In the genomic region with DNA sequence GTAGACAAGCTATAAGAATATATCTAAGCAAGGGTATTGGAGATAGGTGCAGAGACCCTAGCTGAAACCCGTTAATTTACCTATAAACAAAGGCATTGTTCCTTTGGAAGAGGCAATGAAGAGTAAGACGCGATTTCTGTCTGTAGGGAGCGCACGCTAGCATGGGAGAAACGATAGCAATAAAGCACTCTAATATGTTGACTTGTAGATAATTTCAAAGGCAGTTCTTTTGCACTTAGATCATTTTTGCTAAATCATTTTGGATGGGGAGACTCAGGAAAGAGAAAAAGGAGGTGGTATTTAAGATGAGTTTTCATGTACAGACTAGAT, we compare ENCODE assay signal across 8 cellular contexts. TPM values are rescaled to one million over a fixed set of nuclear protein-coding genes. Genes with fewer than 3 reads are reported as not detected.
A peak's percentile ranks its signal among the peaks of the same experiment; 100 is the strongest.
DNase-seq lines count a peak whose midpoint lies in the region; ATAC-seq and TF ChIP-seq lines count a peak whose summit lies in the region.

No MANE protein-coding gene starts in this region.

- H3K9me3 ChIP-seq in iPS-18a (ENCODE audit: control insufficient read depth, low read depth, low read length) = no peaks in the 10 kb centered on the region
- no peaks in the 10 kb centered on the region for H3K9me3 ChIP-seq in thyroid gland

- CTCF ChIA-PET in activated CD4-positive, alpha-beta T cell treated with anti-CD3 and anti-CD28 coated beads, Interleukin-2, amount 10 ng/mL, durations not matched to agents 7 days and 5 days (lab: Charles Lee) = interaction anchor here (0.7 to 4.3 kb wide), 4 partner anchors 11 to 51 kb away, joined by 4 to 24 read pairs (median 7); no protein-coding TSS in a partner anchor

- H3K27me3 ChIP-seq in iPS-18a (ENCODE audit: control insufficient read depth, insufficient read depth, low read length) = no peaks in the 10 kb centered on the region
- H3K27me3 ChIP-seq in thyroid gland = no peaks in the 10 kb centered on the region

- peaks cover 7% of the 10 kb centered on the region for H3K4me1 Mint-ChIP-seq in activated CD4-positive, alpha-beta T cell treated with anti-CD3 and anti-CD28 coated beads, Interleukin-2, amount 10 ng/mL, durations not matched to agents 7 days and 5 days

- H3K4me3 ChIP-seq in iPS-18a (ENCODE audit: low read length) (peak overlapping the region; percentile 81), thyroid gland (replicated peaks in 1 of 3) (peak overlapping the region in 2 of 3 donors; percentile 46 to 52)

- no peak overlapping the region for H3K27ac Mint-ChIP-seq in activated CD4-positive, alpha-beta T cell treated with anti-CD3 and anti-CD28 coated beads, Interleukin-2, amount 10 ng/mL, durations not matched to agents 7 days and 5 days

- TF ChIP-seq POLR2A in thyroid gland (IDR thresholded peaks at IDR 0.05) = no peak

- no peak for ATAC-seq in GM19463 (IDR thresholded peaks at IDR 0.05; ENCODE audit: unreplicated experiment)

- POLR2A ChIA-PET in activated CD4-positive, alpha-beta T cell treated with anti-CD3 and anti-CD28 coated beads, Interleukin-2, amount 10 ng/mL, durations not matched to agents 7 days and 5 days (lab: Charles Lee) = no interaction called here

- H3K27ac ChIP-seq in iPS-18a (ENCODE audit: low read length) = no peak overlapping the region
- no peak overlapping the region for H3K27ac ChIP-seq in thyroid gland

- no peak for TF ChIP-seq CTCF in thyroid gland (IDR thresholded peaks at IDR 0.05)

- no peaks in the 10 kb centered on the region for H3K9me3 Mint-ChIP-seq in activated CD4-positive, alpha-beta T cell treated with anti-CD3 and anti-CD28 coated beads, Interleukin-2, amount 10 ng/mL, durations not matched to agents 7 days and 5 days

- H3K4me1 ChIP-seq in iPS-18a (ENCODE audit: control insufficient read depth, low read depth, low read length) (peaks cover 4% of the 10 kb centered on the region), thyroid gland (peaks cover 2 to 6% of the 10 kb centered on the region in 2 donors)

- WGBS in thyroid gland, 2 donors = 0 to 1% methylated on average over 6 of the region's 6 CpGs

- no peaks in the 10 kb centered on the region for H3K27me3 Mint-ChIP-seq in activated CD4-positive, alpha-beta T cell treated with anti-CD3 and anti-CD28 coated beads, Interleukin-2, amount 10 ng/mL, durations not matched to agents 7 days and 5 days

- intact Hi-C loops in thyroid gland (cut with DNase I) = no loop called here

- peak overlapping the region; percentile 83 for H3K9ac ChIP-seq in iPS-18a (ENCODE audit: low read length)

- peaks cover 2% of the 10 kb centered on the region for H3K36me3 Mint-ChIP-seq in activated CD4-positive, alpha-beta T cell treated with anti-CD3 and anti-CD28 coated beads, Interleukin-2, amount 10 ng/mL, durations not matched to agents 7 days and 5 days (ENCODE audit: low read depth)

- DNase-seq in activated CD4-positive, alpha-beta T cell treated with anti-CD3 and anti-CD28 coated beads, Interleukin-2, amount 10 ng/mL, durations not matched to agents 7 days and 5 days = peak; percentile 22
- DNase-seq in activated CD4-positive, alpha-beta T cell treated with anti-CD3 and anti-CD28 coated beads, Interleukin-2, amount 50 U/mL, for 4 hours = no peak
- peak; percentile 70 for DNase-seq in SW480 (ENCODE audit: low spot score)
- DNase-seq in thyroid gland = no peak
- no peak for DNase-seq in NCI-H1417 treated with DMSO at 0.1 percent for 48 hours (lab: John Stamatoyannopoulos, UW)
- no peak for DNase-seq in NCI-H748 (lab: John Stamatoyannopoulos, UW; ENCODE audit: unreplicated experiment)

- no peak overlapping the region for H3K4me3 Mint-ChIP-seq in activated CD4-positive, alpha-beta T cell treated with anti-CD3 and anti-CD28 coated beads, Interleukin-2, amount 10 ng/mL, durations not matched to agents 7 days and 5 days

- H3K36me3 ChIP-seq in iPS-18a (ENCODE audit: control insufficient read depth, low read depth, low read length) (peaks cover 20% of the 10 kb centered on the region), thyroid gland (no peaks in the 10 kb centered on the region)

RNA-seq across cellular contexts. Expression of a gene that starts 0.6 kb away (rescaled TPM):
- 10 to 100 TPM; 14.6 TPM for total RNA-seq in activated CD4-positive, alpha-beta T cell treated with anti-CD3 and anti-CD28 coated beads, Interleukin-2, amount 10 ng/mL, durations not matched to agents 7 days and 5 days
- 10 to 100 TPM; 10.2 to 20.3 (median 12.3) TPM for total RNA-seq in thyroid gland

RNA-seq across cellular contexts. Expression of a gene that starts 13.0 kb away (rescaled TPM):
- 10 to 100 TPM; 73.4 to 92.2 TPM for total RNA-seq in activated CD4-positive, alpha-beta T cell treated with anti-CD3 and anti-CD28 coated beads, Interleukin-2, amount 10 ng/mL, durations not matched to agents 7 days and 5 days
- 10 to 100 TPM; 52.1 to 72.3 (median 66.2) TPM for total RNA-seq in thyroid gland

RNA-seq across cellular contexts. Expression of a gene that starts 57.6 kb away (rescaled TPM):
- 1 to 10 TPM; 6.1 to 7.0 TPM for total RNA-seq in activated CD4-positive, alpha-beta T cell treated with anti-CD3 and anti-CD28 coated beads, Interleukin-2, amount 10 ng/mL, durations not matched to agents 7 days and 5 days
- 1 to 10 TPM; 3.9 to 6.6 (median 5.6) TPM for total RNA-seq in thyroid gland

Comparison
In these comparisons a context has a peak if more than half of its experiments do, and no peak if none do; other contexts are left out.
1. DNase-seq: peak in activated CD4-positive, alpha-beta T cell treated with anti-CD3 and anti-CD28 coated beads, Interleukin-2, amount 10 ng/mL, durations not matched to agents 7 days and 5 days (single experiment) and SW480 (single experiment); none in activated CD4-positive, alpha-beta T cell treated with anti-CD3 and anti-CD28 coated beads, Interleukin-2, amount 50 U/mL, for 4 hours (0 of 2), thyroid gland (0 of 2), NCI-H1417 treated with DMSO at 0.1 percent for 48 hours (single experiment) and NCI-H748 (single experiment).